Comparison of ENCODE assay signal across 11 cellular contexts in the genomic region with DNA sequence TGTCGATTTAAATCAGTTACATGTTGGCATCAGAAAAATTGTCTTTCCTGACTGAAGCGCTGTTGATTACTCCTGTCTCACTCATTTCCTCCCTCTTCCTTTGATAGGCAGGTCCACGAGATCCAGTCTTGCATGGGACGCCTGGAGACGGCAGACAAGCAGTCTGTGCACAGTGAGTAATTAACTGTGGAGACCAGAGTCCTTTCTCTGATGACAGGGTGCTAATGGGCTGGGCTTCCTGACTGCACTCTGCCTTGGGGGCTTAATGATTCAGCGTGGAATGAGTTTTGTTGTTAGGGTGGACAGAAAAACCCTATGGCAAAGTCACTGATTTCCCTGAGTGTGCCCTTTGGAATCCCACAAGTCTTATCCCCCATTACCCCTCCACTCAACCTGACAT. TPM values are rescaled to one million over a fixed set of nuclear protein-coding genes. Genes with fewer than 3 reads are reported as not detected.
DNase-seq lines count a peak whose midpoint lies in the region; ATAC-seq and TF ChIP-seq lines count a peak whose summit lies in the region.
"Had no signal": no experiment of that assay in that cellular context is flagged by ENCODE, and none has a peak within 500 bp of the region (broad histone marks: within the 10 kb centered on the region; RNA-seq: fewer than 3 reads in every experiment).

No MANE protein-coding gene starts in this region.

- peaks cover 15% of the 10 kb centered on the region; the same call in 1 of the 2 replicates for H3K4me1 ChIP-seq in PC-3 (ENCODE audit: insufficient read depth, low read length)

- 0 out of 2 replicates have a peak overlapping the region, but pooled peaks have one; percentile 1 for H3K4me2 ChIP-seq in PC-3 (ENCODE audit: low read length)

- H3K27me3 ChIP-seq in PC-3 (ENCODE audit: low read length): no peaks in the 10 kb centered on the region
- H3K27me3 ChIP-seq: MG63 had no signal

- H3K9me3 ChIP-seq in PC-3 (ENCODE audit: low read length): no peaks in the 10 kb centered on the region
- H3K9me3 ChIP-seq: MG63 had no signal

- H3K4me1 Mint-ChIP-seq in mesothelial cell of epicardium: peaks cover 57% of the 10 kb centered on the region
- peaks cover 44% of the 10 kb centered on the region for H3K4me1 Mint-ChIP-seq in activated naive CD4-positive, alpha-beta T cell treated with anti-CD3 and anti-CD28 coated beads for 36 hours (ENCODE audit: low read depth)
- peaks cover 29% of the 10 kb centered on the region for H3K4me1 Mint-ChIP-seq in activated CD4-positive, alpha-beta T cell treated with anti-CD3 and anti-CD28 coated beads, Interleukin-2, amount 10 ng/mL, durations not matched to agents 24 days and 14 days

- POLR2A ChIA-PET in PC-3 (lab: Charles Lee; ENCODE audit: unreplicated experiment): no interaction called here

- CTCF ChIA-PET in PC-3 (lab: Charles Lee): no interaction called here
- CTCF ChIA-PET in activated naive CD4-positive, alpha-beta T cell treated with anti-CD3 and anti-CD28 coated beads for 36 hours (lab: Charles Lee): no interaction called here

- no peak overlapping the region for H2AFZ ChIP-seq in PC-3 (ENCODE audit: low read length)

- DNase-seq in COLO829 (ENCODE audit: low spot score) (peak; percentile 29), PC-3 (peak; percentile 68), dermis blood vessel endothelial cell (peak; percentile 78), mesothelial cell of epicardium (ENCODE audit: low spot score in 2 of 2, unreplicated experiment in 2 of 2) (no peak), T-helper 1 cell (no peak)
- DNase-seq in activated naive CD4-positive, alpha-beta T cell treated with anti-CD3 and anti-CD28 coated beads for 36 hours: no peak
- DNase-seq in activated CD4-positive, alpha-beta T cell treated with anti-CD3 and anti-CD28 coated beads, Interleukin-2, amount 10 ng/mL, durations not matched to agents 24 days and 14 days: no peak
- DNase-seq: activated naive CD4-positive, alpha-beta T cell treated with Interleukin-2 at 50 U/mL for 16 hours; MG63; T-helper 17 cell had no signal

- no peaks in the 10 kb centered on the region for H3K9me2 ChIP-seq in PC-3 (replicated peaks; ENCODE audit: low read length)

- H4K20me1 ChIP-seq in PC-3 (ENCODE audit: low read length): peaks cover 55% of the 10 kb centered on the region

- peaks cover 30% of the 10 kb centered on the region for H3K36me3 Mint-ChIP-seq in mesothelial cell of epicardium
- H3K36me3 Mint-ChIP-seq in activated naive CD4-positive, alpha-beta T cell treated with anti-CD3 and anti-CD28 coated beads for 36 hours (ENCODE audit: low read depth): peaks cover 20% of the 10 kb centered on the region
- peaks cover 52% of the 10 kb centered on the region for H3K36me3 Mint-ChIP-seq in activated CD4-positive, alpha-beta T cell treated with anti-CD3 and anti-CD28 coated beads, Interleukin-2, amount 10 ng/mL, durations not matched to agents 24 days and 14 days (ENCODE audit: low read depth)

- H3K9me3 Mint-ChIP-seq in mesothelial cell of epicardium: no peaks in the 10 kb centered on the region
- H3K9me3 Mint-ChIP-seq in activated naive CD4-positive, alpha-beta T cell treated with anti-CD3 and anti-CD28 coated beads for 36 hours: no peaks in the 10 kb centered on the region
- H3K9me3 Mint-ChIP-seq in activated CD4-positive, alpha-beta T cell treated with anti-CD3 and anti-CD28 coated beads, Interleukin-2, amount 10 ng/mL, durations not matched to agents 24 days and 14 days: no peaks in the 10 kb centered on the region

- no peak overlapping the region for H3K27ac ChIP-seq in PC-3 (ENCODE audit: low read length)

- intact Hi-C loops in PC-3 (cut with micrococcal nuclease): no loop called here
- intact Hi-C loops in activated naive CD4-positive, alpha-beta T cell treated with anti-CD3 and anti-CD28 coated beads for 36 hours (cut with micrococcal nuclease): loop anchor here (10.0 kb wide), 2 partner anchors 135 to 255 kb away; partner anchors contain the start of gene CDC27
- intact Hi-C loops in activated CD4-positive, alpha-beta T cell treated with anti-CD3 and anti-CD28 coated beads, Interleukin-2, amount 10 ng/mL, durations not matched to agents 24 days and 14 days (cut with micrococcal nuclease): loop anchor here (5.0 kb wide), 1 partner anchor 693 kb away; no protein-coding TSS in a partner anchor

- H3K79me2 ChIP-seq in PC-3 (ENCODE audit: low read length): peaks cover 59% of the 10 kb centered on the region

- no peak overlapping the region for H3K4me3 Mint-ChIP-seq in mesothelial cell of epicardium
- H3K4me3 Mint-ChIP-seq in activated naive CD4-positive, alpha-beta T cell treated with anti-CD3 and anti-CD28 coated beads for 36 hours: no peak overlapping the region
- no peak overlapping the region for H3K4me3 Mint-ChIP-seq in activated CD4-positive, alpha-beta T cell treated with anti-CD3 and anti-CD28 coated beads, Interleukin-2, amount 10 ng/mL, durations not matched to agents 24 days and 14 days
- H3K4me3 Mint-ChIP-seq: T-helper 17 cell had no signal

- H3K27ac Mint-ChIP-seq in mesothelial cell of epicardium: peak overlapping the region; percentile 98
- H3K27ac Mint-ChIP-seq in activated naive CD4-positive, alpha-beta T cell treated with anti-CD3 and anti-CD28 coated beads for 36 hours: no peak overlapping the region
- no peak overlapping the region for H3K27ac Mint-ChIP-seq in activated CD4-positive, alpha-beta T cell treated with anti-CD3 and anti-CD28 coated beads, Interleukin-2, amount 10 ng/mL, durations not matched to agents 24 days and 14 days

- no peaks in the 10 kb centered on the region for H3F3A ChIP-seq in PC-3 (ENCODE audit: low read length, unreplicated experiment)

- H3K4me3 ChIP-seq in PC-3 (ENCODE audit: low read length): no peak overlapping the region
- H3K4me3 ChIP-seq: MG63 had no signal

- H3K9ac ChIP-seq in PC-3 (ENCODE audit: low read length): no peak overlapping the region

- ATAC-seq in PC-3 (peak; percentile 98), HG03460 (IDR thresholded peaks at IDR 0.05; ENCODE audit: unreplicated experiment) (no peak)
- ATAC-seq: T-helper 17 cell had no signal

- peaks cover 49% of the 10 kb centered on the region for H3K36me3 ChIP-seq in PC-3 (ENCODE audit: low read depth, low read length)

- TF ChIP-seq CTCF in PC-3 (conservative IDR thresholded peaks at IDR 0.05; ENCODE audit: low read depth, low read length) (no peak), mesothelial cell of epicardium (IDR thresholded peaks at IDR 0.05; ENCODE audit: unreplicated experiment) (no peak)

- no TSS peak for BruUV-seq in PC-3 (replicated peaks; lab: Mats Ljungman, UMichigan)

- H3K27me3 Mint-ChIP-seq in mesothelial cell of epicardium (ENCODE audit: low read depth): no peaks in the 10 kb centered on the region
- no peaks in the 10 kb centered on the region for H3K27me3 Mint-ChIP-seq in activated naive CD4-positive, alpha-beta T cell treated with anti-CD3 and anti-CD28 coated beads for 36 hours (ENCODE audit: low read depth)
- H3K27me3 Mint-ChIP-seq in activated CD4-positive, alpha-beta T cell treated with anti-CD3 and anti-CD28 coated beads, Interleukin-2, amount 10 ng/mL, durations not matched to agents 24 days and 14 days: no peaks in the 10 kb centered on the region
- H3K27me3 Mint-ChIP-seq: T-helper 17 cell had no signal

RNA-seq across cellular contexts. Expression of gene GOSR2, which starts 6.5 kb away (rescaled TPM):
- total RNA-seq in PC-3 (2014; rRNA removed): 45.6 and 48.4 TPM in 2 replicates
- 41.9 and 46.6 TPM in 2 replicates for total RNA-seq in dermis blood vessel endothelial cell
- total RNA-seq in mesothelial cell of epicardium: 87.3 to 90.9 TPM (median 88.4 TPM) in 3 replicates
- total RNA-seq in activated naive CD4-positive, alpha-beta T cell treated with anti-CD3 and anti-CD28 coated beads for 36 hours: 10 to 100 TPM; 32.8 to 38.1 TPM
- total RNA-seq in activated CD4-positive, alpha-beta T cell treated with anti-CD3 and anti-CD28 coated beads, Interleukin-2, amount 10 ng/mL, durations not matched to agents 24 days and 14 days: 57.9 and 62.2 TPM in 2 replicates

RNA-seq across cellular contexts. Expression of gene RPRML, which starts 49.6 kb away (rescaled TPM):
- 0.11 TPM in 1 of 2 replicates, not detected in the other for total RNA-seq in PC-3 (2014; rRNA removed)
- total RNA-seq in dermis blood vessel endothelial cell: 0.09 TPM in 1 of 2 replicates, not detected in the other
- not detected in 3 replicates for total RNA-seq in mesothelial cell of epicardium
- total RNA-seq in activated naive CD4-positive, alpha-beta T cell treated with anti-CD3 and anti-CD28 coated beads for 36 hours: not detected
- not detected in 2 replicates for total RNA-seq in activated CD4-positive, alpha-beta T cell treated with anti-CD3 and anti-CD28 coated beads, Interleukin-2, amount 10 ng/mL, durations not matched to agents 24 days and 14 days
- total RNA-seq: T-helper 17 cell had no signal

Comparison
In these comparisons a context has a peak if more than half of its experiments do, and no peak if none do; other contexts are left out.
1. DNase-seq: peak in COLO829 (single experiment), PC-3 (single experiment) and dermis blood vessel endothelial cell (single experiment); none in mesothelial cell of epicardium (0 of 2), activated naive CD4-positive, alpha-beta T cell treated with anti-CD3 and anti-CD28 coated beads for 36 hours (single experiment), T-helper 1 cell (0 of 5) and activated CD4-positive, alpha-beta T cell treated with anti-CD3 and anti-CD28 coated beads, Interleukin-2, amount 10 ng/mL, durations not matched to agents 24 days and 14 days (single experiment).